ENCODE assay signal across 9 cellular contexts in genomic region chr19:1416014-1416841, GRCh38. TPM values are rescaled to one million over a fixed set of nuclear protein-coding genes. Genes with fewer than 3 reads are reported as not detected.
DNase-seq lines count a peak whose midpoint lies in the region; ATAC-seq and TF ChIP-seq lines count a peak whose summit lies in the region.
"Had no signal": no experiment of that assay in that cellular context is flagged by ENCODE, and none has a peak within 500 bp of the region (broad histone marks: within the 10 kb centered on the region; RNA-seq: fewer than 3 reads in every experiment).

No MANE protein-coding gene starts in this region.

- POLR2A ChIA-PET in activated naive CD8-positive, alpha-beta T cell treated with anti-CD3 and anti-CD28 coated beads, Interleukin-2, amount 10 ng/mL, durations not matched to agents 7 days and 5 days (lab: Charles Lee) = no interaction called here

- H3K27ac Mint-ChIP-seq in Calu3 (ENCODE audit: unreplicated experiment) (peak overlapping the region; percentile 66), progenitor cell of endocrine pancreas (peak overlapping the region; percentile 99)
- peak overlapping the region; percentile 54 for H3K27ac Mint-ChIP-seq in activated naive CD8-positive, alpha-beta T cell treated with anti-CD3 and anti-CD28 coated beads, Interleukin-2, amount 10 ng/mL, durations not matched to agents 7 days and 5 days

- H3K4me1 Mint-ChIP-seq in Calu3 (ENCODE audit: low read depth, unreplicated experiment) = peaks cover 5% of the 10 kb centered on the region
- peaks cover 18% of the 10 kb centered on the region for H3K4me1 Mint-ChIP-seq in activated naive CD8-positive, alpha-beta T cell treated with anti-CD3 and anti-CD28 coated beads, Interleukin-2, amount 10 ng/mL, durations not matched to agents 7 days and 5 days
- peaks cover 31% of the 10 kb centered on the region for H3K4me1 Mint-ChIP-seq in progenitor cell of endocrine pancreas (ENCODE audit: low read depth)

- TF ChIP-seq CTCF in Calu3 (IDR thresholded peaks at IDR 0.05; ENCODE audit: unreplicated experiment) (no peak), foreskin keratinocyte (conservative IDR thresholded peaks at IDR 0.05) (no peak), progenitor cell of endocrine pancreas (IDR thresholded peaks at IDR 0.05; ENCODE audit: unreplicated experiment) (no peak)

- peaks cover 42% of the 10 kb centered on the region for H3K36me3 Mint-ChIP-seq in Calu3 (ENCODE audit: insufficient read depth, unreplicated experiment)
- peaks cover 17% of the 10 kb centered on the region for H3K36me3 Mint-ChIP-seq in activated naive CD8-positive, alpha-beta T cell treated with anti-CD3 and anti-CD28 coated beads, Interleukin-2, amount 10 ng/mL, durations not matched to agents 7 days and 5 days
- peaks cover 11% of the 10 kb centered on the region for H3K36me3 Mint-ChIP-seq in progenitor cell of endocrine pancreas (ENCODE audit: insufficient read depth)

- ATAC-seq in activated naive CD8-positive, alpha-beta T cell treated with anti-CD3 and anti-CD28 coated beads, Interleukin-2, amount 10 ng/mL, durations not matched to agents 7 days and 5 days (ENCODE audit: low read depth) = no peak
- ATAC-seq in foreskin keratinocyte = peak; percentile 32
- ATAC-seq in HG03097 (IDR thresholded peaks at IDR 0.05; ENCODE audit: low FRiP score, unreplicated experiment) = no peak
- ATAC-seq in HG03354 (IDR thresholded peaks at IDR 0.05; ENCODE audit: poor library complexity, severe bottlenecking, unreplicated experiment) = no peak

- peak overlapping the region; percentile 83 for H3K27ac ChIP-seq in foreskin keratinocyte

- H3K9me3 Mint-ChIP-seq in Calu3 (ENCODE audit: low read depth, unreplicated experiment) (no peaks in the 10 kb centered on the region), progenitor cell of endocrine pancreas (ENCODE audit: low read depth) (no peaks in the 10 kb centered on the region)
- no peaks in the 10 kb centered on the region for H3K9me3 Mint-ChIP-seq in activated naive CD8-positive, alpha-beta T cell treated with anti-CD3 and anti-CD28 coated beads, Interleukin-2, amount 10 ng/mL, durations not matched to agents 7 days and 5 days

- BruUV-seq in Calu3 (replicated peaks; lab: Mats Ljungman, UMichigan) = no TSS peak

- no peak for DNase-seq in Calu3
- no peak for DNase-seq in activated naive CD8-positive, alpha-beta T cell treated with anti-CD3 and anti-CD28 coated beads, Interleukin-2, amount 10 ng/mL, durations not matched to agents 7 days and 5 days
- DNase-seq in foreskin keratinocyte = no peak
- DNase-seq in progenitor cell of endocrine pancreas (ENCODE audit: low spot score, unreplicated experiment) = no peak
- no peak for DNase-seq in ureter (ENCODE audit: low spot score)
- no peak for DNase-seq in A172 (ENCODE audit: low spot score)
- DNase-seq: NCI-H1694 treated with DMSO at 0.1 percent for 48 hours had no signal

- peak overlapping the region; percentile 56 for H3K4me3 Mint-ChIP-seq in Calu3 (ENCODE audit: low read depth, unreplicated experiment)
- H3K4me3 Mint-ChIP-seq in activated naive CD8-positive, alpha-beta T cell treated with anti-CD3 and anti-CD28 coated beads, Interleukin-2, amount 10 ng/mL, durations not matched to agents 7 days and 5 days = no peak overlapping the region
- H3K4me3 Mint-ChIP-seq in progenitor cell of endocrine pancreas (ENCODE audit: low read depth) = peak overlapping the region; percentile 64

- no peaks in the 10 kb centered on the region for H3K27me3 ChIP-seq in foreskin keratinocyte

- CTCF ChIA-PET in Calu3 (lab: Charles Lee) = no interaction called here

- peaks cover 11% of the 10 kb centered on the region for H3K4me1 ChIP-seq in foreskin keratinocyte

- intact Hi-C loops in Calu3 (cut with micrococcal nuclease; ENCODE audit: unreplicated experiment) = no loop called here

- H3K27me3 Mint-ChIP-seq in Calu3 (ENCODE audit: unreplicated experiment) (no peaks in the 10 kb centered on the region), progenitor cell of endocrine pancreas (no peaks in the 10 kb centered on the region)
- H3K27me3 Mint-ChIP-seq in activated naive CD8-positive, alpha-beta T cell treated with anti-CD3 and anti-CD28 coated beads, Interleukin-2, amount 10 ng/mL, durations not matched to agents 7 days and 5 days = no peaks in the 10 kb centered on the region

RNA-seq across cellular contexts. Expression of gene DAZAP1, which starts 8.8 kb away (rescaled TPM):
- total RNA-seq in Calu3 (2022) = 148 and 151 TPM in 2 replicates
- 100 to 1,000 TPM; 214 to 217 TPM for total RNA-seq in activated naive CD8-positive, alpha-beta T cell treated with anti-CD3 and anti-CD28 coated beads, Interleukin-2, amount 10 ng/mL, durations not matched to agents 7 days and 5 days
- total RNA-seq in foreskin keratinocyte = 116 and 119 TPM in 2 replicates
- 136 and 140 TPM in 2 replicates for polyA plus RNA-seq in foreskin keratinocyte
- total RNA-seq in progenitor cell of endocrine pancreas = 131 and 136 TPM in 2 replicates
- 137 TPM for total RNA-seq in ureter
- total RNA-seq in A172 (2014; rRNA removed; shearing (Covaris generic)) = 84.8 and 110 TPM in 2 replicates

RNA-seq across cellular contexts. Expression of gene GAMT, which starts 14.9 kb away (rescaled TPM):
- 14.3 and 19.4 TPM in 2 replicates for total RNA-seq in Calu3 (2022)
- total RNA-seq in activated naive CD8-positive, alpha-beta T cell treated with anti-CD3 and anti-CD28 coated beads, Interleukin-2, amount 10 ng/mL, durations not matched to agents 7 days and 5 days = 10 to 100 TPM; 17.9 to 18.9 TPM
- 11.0 and 13.9 TPM in 2 replicates for total RNA-seq in foreskin keratinocyte
- polyA plus RNA-seq in foreskin keratinocyte = 18.9 and 23.2 TPM in 2 replicates
- total RNA-seq in progenitor cell of endocrine pancreas = 47.0 and 48.5 TPM in 2 replicates
- 9.3 TPM for total RNA-seq in ureter
- 101 and 117 TPM in 2 replicates for total RNA-seq in A172 (2014; rRNA removed; shearing (Covaris generic))

RNA-seq across cellular contexts. Expression of gene RPS15, which starts 22.0 kb away (rescaled TPM):
- total RNA-seq in Calu3 (2022) (628 and 642 TPM in 2 replicates), foreskin keratinocyte (1,634 and 1,826 TPM in 2 replicates), progenitor cell of endocrine pancreas (917 and 938 TPM in 2 replicates), ureter (1,085 TPM)
- 1,000 to 10,000 TPM; 1,438 to 1,457 TPM for total RNA-seq in activated naive CD8-positive, alpha-beta T cell treated with anti-CD3 and anti-CD28 coated beads, Interleukin-2, amount 10 ng/mL, durations not matched to agents 7 days and 5 days
- polyA plus RNA-seq in foreskin keratinocyte = 2,421 and 2,717 TPM in 2 replicates
- total RNA-seq in A172 (2014; rRNA removed; shearing (Covaris generic)) = 2,554 and 2,923 TPM in 2 replicates

RNA-seq across cellular contexts. Expression of gene NDUFS7, which starts 32.5 kb away (rescaled TPM):
- total RNA-seq in Calu3 (2022) = 60.3 and 67.9 TPM in 2 replicates
- 100 to 1,000 TPM; 103 to 106 TPM for total RNA-seq in activated naive CD8-positive, alpha-beta T cell treated with anti-CD3 and anti-CD28 coated beads, Interleukin-2, amount 10 ng/mL, durations not matched to agents 7 days and 5 days
- total RNA-seq in foreskin keratinocyte = 80.0 and 81.3 TPM in 2 replicates
- 115 and 132 TPM in 2 replicates for polyA plus RNA-seq in foreskin keratinocyte
- 56.8 and 62.4 TPM in 2 replicates for total RNA-seq in progenitor cell of endocrine pancreas
- 93.5 TPM for total RNA-seq in ureter
- 169 and 186 TPM in 2 replicates for total RNA-seq in A172 (2014; rRNA removed; shearing (Covaris generic))

RNA-seq across cellular contexts. Expression of gene APC2, which starts 33.7 kb away (rescaled TPM):
- 0.12 and 0.44 TPM in 2 replicates for total RNA-seq in Calu3 (2022)
- under 1 TPM; 0.06 to 0.11 TPM for total RNA-seq in activated naive CD8-positive, alpha-beta T cell treated with anti-CD3 and anti-CD28 coated beads, Interleukin-2, amount 10 ng/mL, durations not matched to agents 7 days and 5 days
- total RNA-seq in foreskin keratinocyte = 0.07 and 0.10 TPM in 2 replicates
- polyA plus RNA-seq in foreskin keratinocyte = 0.03 and 0.08 TPM in 2 replicates
- total RNA-seq in progenitor cell of endocrine pancreas = 5.2 and 5.8 TPM in 2 replicates
- total RNA-seq in ureter = 0.26 TPM
- 0.79 and 5.5 TPM in 2 replicates for total RNA-seq in A172 (2014; rRNA removed; shearing (Covaris generic))
